ENCODE assay signal across 26 cellular contexts in the genomic region with DNA sequence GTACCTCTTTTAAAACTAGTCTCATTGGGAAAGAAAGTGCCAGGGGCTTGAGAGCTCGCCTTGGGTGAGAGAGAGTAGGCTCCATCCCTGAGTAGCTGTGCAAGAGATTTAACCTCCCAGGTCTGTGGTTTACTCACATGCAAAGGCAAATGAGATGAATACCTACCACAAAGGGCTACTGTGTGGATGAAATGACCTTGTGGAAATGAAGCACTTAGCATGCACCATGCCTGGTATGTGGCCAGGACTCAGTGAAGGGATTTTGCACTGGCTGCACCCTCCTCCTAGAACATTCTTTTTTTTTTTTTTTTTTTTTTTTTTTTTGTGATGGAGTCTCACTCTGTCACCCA.
DNase-seq lines count a peak whose midpoint lies in the region; ATAC-seq, FAIRE-seq and TF ChIP-seq lines count a peak whose summit lies in the region.
"Had no signal": no experiment of that assay in that cellular context is flagged by ENCODE, and none has a peak within 500 bp of the region (broad histone marks: within the 10 kb centered on the region; RNA-seq: fewer than 3 reads in every experiment).

No MANE protein-coding gene starts in this region.

- no peak for TF ChIP-seq CTCF in bronchial epithelial cell (IDR thresholded peaks at IDR 0.05; ENCODE audit: insufficient read depth, low read length, severe bottlenecking)
- no peak for TF ChIP-seq CTCF in mucosa of descending colon (IDR thresholded peaks at IDR 0.05)

- H3K36me3 ChIP-seq in bronchial epithelial cell (ENCODE audit: control insufficient read depth, insufficient read depth, low read length) = no peaks in the 10 kb centered on the region
- no peaks in the 10 kb centered on the region for H3K36me3 ChIP-seq in mucosa of descending colon (ENCODE audit: low read depth)
- H3K36me3 ChIP-seq: BE2C, esophagus muscularis mucosa, gastrocnemius medialis had no signal

- ATAC-seq in Right ventricle myocardium inferior (peak; percentile 38), left lobe of liver (peak; percentile 17), mucosa of descending colon (no peak), GM18907 (IDR thresholded peaks at IDR 0.05; ENCODE audit: unreplicated experiment) (no peak)
- ATAC-seq: A549; effector memory CD8-positive, alpha-beta T cell; gastrocnemius medialis; HCT116; SK-N-SH treated with all-trans-retinoic acid at 6 μM for 48 hours; stimulated activated naive CD8-positive, alpha-beta T cell treated with anti-CD3 and anti-CD28 coated beads, Interleukin-15, amount 100 ng/mL, for 72 hours had no signal

- DNase-seq in Right ventricle myocardium inferior (ENCODE audit: missing footprints) = no peak
- DNase-seq in cardiac septum (ENCODE audit: low spot score) = no peak
- DNase-seq in bronchial epithelial cell (ENCODE audit: low read depth) = no peak
- no peak for DNase-seq in left lobe of liver (ENCODE audit: low spot score)
- DNase-seq in nucleus accumbens (lab: John Stamatoyannopoulos, UW) = no peak
- no peak for DNase-seq in mucosa of descending colon
- DNase-seq in HUDEP-2 (lab: John Stamatoyannopoulos, UW; ENCODE audit: unreplicated experiment in 76 of 76) = no peak
- DNase-seq: activated CD4-positive, alpha-beta T cell treated with anti-CD3 and anti-CD28 coated beads, Interleukin-2, amount 50 U/mL, for 4 hours; activated CD8-positive, alpha-beta memory T cell treated with anti-CD3 and anti-CD28 coated beads, Interleukin-2, amount 50 U/mL, for 48 hours; activated naive CD8-positive, alpha-beta T cell treated with anti-CD3 and anti-CD28 coated beads for 36 hours; BE2C; effector memory CD8-positive, alpha-beta T cell; gastrocnemius medialis; NCI-H2029; occipital lobe; retina; stimulated activated naive CD8-positive, alpha-beta T cell treated with anti-CD3 and anti-CD28 coated beads, Interleukin-15, amount 100 ng/mL, for 72 hours; T-helper 9 cell; trophoblast cell had no signal

- no peak overlapping the region for H3K4me3 ChIP-seq in bronchial epithelial cell (ENCODE audit: low read depth, low read length)
- H3K4me3 ChIP-seq in mucosa of descending colon = no peak overlapping the region
- H3K4me3 ChIP-seq: A549 had no signal

- H3K27me3 ChIP-seq in bronchial epithelial cell (ENCODE audit: control insufficient read depth, insufficient read depth, low read length) = no peaks in the 10 kb centered on the region
- H3K27me3 ChIP-seq: BE2C, gastrocnemius medialis had no signal

- H3K4me1 ChIP-seq in mucosa of descending colon (ENCODE audit: low read depth) = no peaks in the 10 kb centered on the region
- H3K4me1 ChIP-seq: BE2C, gastrocnemius medialis had no signal

- H3K9me3 ChIP-seq in mucosa of descending colon = no peaks in the 10 kb centered on the region
- H3K9me3 ChIP-seq: BE2C, gastrocnemius medialis had no signal

- intact Hi-C loops in Right ventricle myocardium inferior (cut with DNase I) (loop anchor here (2.0 kb wide), 1 partner anchor 77 kb away; no protein-coding TSS in a partner anchor), cardiac septum (cut with DNase I) (no loop called here), mucosa of descending colon (cut with DNase I, micrococcal nuclease) (no loop called here)

- FAIRE-seq in bronchial epithelial cell (lab: Jason Lieb, UNC) = peak; percentile 32
- FAIRE-seq: A549, colon, keratinocyte had no signal

Comparison
In these comparisons a context has a peak if more than half of its experiments do, and no peak if none do; other contexts are left out.
1. ATAC-seq: peak in Right ventricle myocardium inferior (single experiment) and left lobe of liver (single experiment); none in mucosa of descending colon (single experiment) and GM18907 (single experiment).